Comparison of ENCODE assay signal across 1 cellular context in genomic region chr3:45915518-45916231, GRCh38.
TF ChIP-seq lines count a peak whose summit lies in the region.

No MANE protein-coding gene starts in this region.

TF ChIP-seq in HepG2, 621 proteins besides CTCF, POLR2A, EP300 and RAD21 (continued from another document):
- no peak for TF ChIP-seq ZNF281 (CRISPR knock-in tag; IDR thresholded peaks at IDR 0.05; ENCODE audit: borderline replicate concordance)
- no peak for TF ChIP-seq ZNF563 (CRISPR knock-in tag; IDR thresholded peaks at IDR 0.05)
- no peak for TF ChIP-seq ZMAT3 (CRISPR knock-in tag; conservative IDR thresholded peaks at IDR 0.05)
- no peak for TF ChIP-seq RFXAP (CRISPR knock-in tag; IDR thresholded peaks at IDR 0.05; ENCODE audit: borderline replicate concordance)
TF ChIP-seq in HepG2: peak in this region for 0.
